ENCODE assay signal across 8 cellular contexts in genomic region chr2:61855178-61855523, GRCh38. TPM values are rescaled to one million over a fixed set of nuclear protein-coding genes. Genes with fewer than 3 reads are reported as not detected.
DNase-seq lines count a peak whose midpoint lies in the region; ATAC-seq, FAIRE-seq and TF ChIP-seq lines count a peak whose summit lies in the region.

No MANE protein-coding gene starts in this region.

- no peak for TF ChIP-seq POLR2A in A549 (IDR thresholded peaks at IDR 0.05; ENCODE audit: low read length)

- TF ChIP-seq CTCF in A549 (IDR thresholded peaks at IDR 0.05), result no peak
- no peak for TF ChIP-seq CTCF in fibroblast of pulmonary artery (IDR thresholded peaks at IDR 0.05; ENCODE audit: low read length, missing control alignments)
- TF ChIP-seq CTCF in pancreas (IDR thresholded peaks at IDR 0.05), result no peak

- no peak overlapping the region for H3K9ac ChIP-seq in SK-N-MC (ENCODE audit: insufficient read length)

- no peak for TF ChIP-seq EP300 in A549 (IDR thresholded peaks at IDR 0.05)

- H3K36me3 ChIP-seq in SK-N-MC (ENCODE audit: insufficient read depth, low read length), result no peaks in the 10 kb centered on the region
- no peaks in the 10 kb centered on the region for H3K36me3 ChIP-seq in pancreas

- FAIRE-seq in A549 (lab: Jason Lieb, UNC) (no peak), pancreas (lab: Jason Lieb, UNC) (no peak)

- H3K27ac ChIP-seq in A549 (peak overlapping the region; percentile 94), SK-N-MC (no peak overlapping the region), pancreas (peak overlapping the region; percentile 72 to 90 (median 74))

- TF ChIP-seq RAD21 in A549 (conservative IDR thresholded peaks at IDR 0.05 in 1 of 2, IDR thresholded peaks at IDR 0.05 in 1 of 2), result no peak

- CTCF ChIA-PET in A549 (lab: Yijun Ruan, JAX), result interaction anchor here (0.6 to 1.3 kb wide), 4 partner anchors 32 to 1084 kb away, joined by 3 to 4 read pairs (median 3); no protein-coding TSS in a partner anchor

- peak overlapping the region; percentile 88 for H3K4me2 ChIP-seq in A549

- intact Hi-C loops in pancreas (cut with DNase I), result no loop called here

- no peaks in the 10 kb centered on the region for H3K9me3 ChIP-seq in A549
- no peaks in the 10 kb centered on the region for H3K9me3 ChIP-seq in SK-N-MC (ENCODE audit: low read depth, low read length)
- H3K9me3 ChIP-seq in pancreas, result no peaks in the 10 kb centered on the region

- DNase-seq in A549 (ENCODE audit: low read depth in 1 of 2, low spot score in 1 of 2) (peak in 1 of 2 experiments; percentile 54), GM04504 (ENCODE audit: low read depth) (peak; percentile 2), SK-N-MC (ENCODE audit: low read depth, low spot score) (no peak), fibroblast of pulmonary artery (ENCODE audit: low read depth) (peak; percentile 11), pancreas (peak in 5 of 6 donors; percentile 28 to 64 (median 42)), OCI-M2 (lab: John Stamatoyannopoulos, UW; ENCODE audit: unreplicated experiment) (no peak), amniotic stem cell (lab: John Stamatoyannopoulos, UW) (no peak)

- 17% methylated on average over 9 of the region's 9 CpGs for WGBS in A549 (ENCODE audit: missing lambda C conversion rate)
- 6 to 12% methylated on average over 9 of the region's 9 CpGs for WGBS in pancreas, 2 donors

- peaks cover 6% of the 10 kb centered on the region; the same call in 1 of the 3 replicates for H3K4me1 ChIP-seq in A549
- H3K4me1 ChIP-seq in pancreas, result peaks cover 0 to 7% (median 4%) of the 10 kb centered on the region in 3 donors

- ATAC-seq in A549 (peak in 1 of 2 experiments; percentile 15; a peak in 5 of 6 replicates), pancreas (peak; percentile 6 to 18 (median 13)), GM19463 (IDR thresholded peaks at IDR 0.05; ENCODE audit: unreplicated experiment) (no peak)

- H3K4me3 ChIP-seq in A549, result peak overlapping the region; percentile 63
- H3K4me3 ChIP-seq in SK-N-MC, result peak overlapping the region; percentile 91
- H3K4me3 ChIP-seq in fibroblast of pulmonary artery (replicated peaks; ENCODE audit: low read depth, low read length), result peak overlapping the region; percentile 96
- H3K4me3 ChIP-seq in pancreas, result peak overlapping the region; percentile 41 to 78 (median 62)

- POLR2A ChIA-PET in A549 (lab: Yijun Ruan, JAX), result interaction anchor here (0.6 to 4.0 kb wide), 9 partner anchors 8 to 278 kb away, joined by 3 to 35 read pairs (median 4); no protein-coding TSS in a partner anchor

- no peaks in the 10 kb centered on the region for H3K27me3 ChIP-seq in pancreas

TF ChIP-seq in A549, 52 proteins besides CTCF, POLR2A, EP300 and RAD21:
- TF ChIP-seq KDM1A (IDR thresholded peaks at IDR 0.05; ENCODE audit: low read depth) (no peak), PHF8 (IDR thresholded peaks at IDR 0.05; ENCODE audit: borderline replicate concordance, low read depth) (0 out of 2 replicates have a peak, but pooled peaks have one; percentile 7)

RNA-seq across cellular contexts. Expression of gene FAM161A, which starts 1.3 kb away (rescaled TPM):
- polyA plus RNA-seq in A549 (2011; rRNA removed), result 5.8 and 10.0 TPM in 2 replicates
- polyA plus RNA-seq in A549 (2012; cell fraction: cytosol; rRNA removed), result 1.2 and 1.3 TPM in 2 replicates
- polyA plus RNA-seq in A549 (2012; cell fraction: nucleus; rRNA removed), result 1.3 and 2.7 TPM in 2 replicates
- 11.0 to 12.3 TPM (median 11.8 TPM) in 3 replicates for polyA plus RNA-seq in A549 (2017; fragmentation: RNase III; extraction: RNeasy Plus Mini Kit Qiagen cat#74134 plus additional on column Dnase treatment)
- polyA minus RNA-seq in A549 (2011; rRNA and poly(A)+ RNA removed), result 1.3 and 1.9 TPM in 2 replicates
- total RNA-seq in pancreas, result 1 to 10 TPM; 1.3 to 4.6 (median 2.5) TPM
- 1 to 10 TPM; 1.9 to 5.0 TPM for polyA plus RNA-seq in pancreas

RNA-seq across cellular contexts. Expression of gene CCT4, which starts 33.3 kb away (rescaled TPM):
- polyA plus RNA-seq in A549 (2011; rRNA removed) (307 and 352 TPM in 2 replicates), A549 (2017; fragmentation: RNase III; extraction: RNeasy Plus Mini Kit Qiagen cat#74134 plus additional on column Dnase treatment) (355 to 405 TPM (median 361 TPM) in 3 replicates), pancreas (10 to 100 TPM; 24.6 to 44.8 TPM)
- polyA plus RNA-seq in A549 (2012; cell fraction: cytosol; rRNA removed), result 149 TPM in 2 replicates
- 89.2 and 112 TPM in 2 replicates for polyA plus RNA-seq in A549 (2012; cell fraction: nucleus; rRNA removed)
- 102 and 120 TPM in 2 replicates for polyA minus RNA-seq in A549 (2011; rRNA and poly(A)+ RNA removed)
- 100 to 1,000 TPM in 1 of 6 donors, 10 to 100 TPM in 5; 60.0 to 101 (median 77.1) TPM for total RNA-seq in pancreas

RNA-seq across cellular contexts. Expression of gene COMMD1, which starts 50.3 kb away (rescaled TPM):
- polyA plus RNA-seq in A549 (2011; rRNA removed) (53.9 and 54.1 TPM in 2 replicates), A549 (2017; fragmentation: RNase III; extraction: RNeasy Plus Mini Kit Qiagen cat#74134 plus additional on column Dnase treatment) (57.3 to 63.5 TPM (median 62.0 TPM) in 3 replicates), pancreas (10 to 100 TPM; 17.4 to 27.0 TPM)
- 33.8 and 36.9 TPM in 2 replicates for polyA plus RNA-seq in A549 (2012; cell fraction: cytosol; rRNA removed)
- 24.3 and 27.1 TPM in 2 replicates for polyA plus RNA-seq in A549 (2012; cell fraction: nucleus; rRNA removed)
- 17.3 and 18.9 TPM in 2 replicates for polyA minus RNA-seq in A549 (2011; rRNA and poly(A)+ RNA removed)
- 10 to 100 TPM in 5 of 6 donors, 1 to 10 TPM in 1; 9.3 to 21.1 (median 14.3) TPM for total RNA-seq in pancreas

Comparison
In these comparisons a context has a peak if more than half of its experiments do, and no peak if none do; other contexts are left out.
1. DNase-seq: peak in GM04504 (single experiment), fibroblast of pulmonary artery (single experiment) and pancreas (5 of 6); none in SK-N-MC (single experiment), OCI-M2 (single experiment) and amniotic stem cell (single experiment).
2. Peak in every context shown above with its lines, with median percentiles within 50 percentile points of each other: H3K4me3 ChIP-seq.